Comparison of ENCODE assay signal across 13 cellular contexts in genomic region chr11:114295676-114296081, GRCh38. TPM values are rescaled to one million over a fixed set of nuclear protein-coding genes. Genes with fewer than 3 reads are reported as not detected.
DNase-seq lines count a peak whose midpoint lies in the region; ATAC-seq and TF ChIP-seq lines count a peak whose summit lies in the region.
"Had no signal": no experiment of that assay in that cellular context is flagged by ENCODE, and none has a peak within 500 bp of the region (broad histone marks: within the 10 kb centered on the region; RNA-seq: fewer than 3 reads in every experiment).

No MANE protein-coding gene starts in this region.

- no peak for DNase-seq in HFFc6
- no peak for DNase-seq in cardiac fibroblast (ENCODE audit: low read depth in 2 of 2)
- DNase-seq in right lobe of liver = no peak
- no peak for DNase-seq in stomach
- no peak for DNase-seq in anterior cingulate cortex (lab: John Stamatoyannopoulos, UW)
- DNase-seq in stimulated activated CD4-positive, alpha-beta T cell treated with anti-CD3 and anti-CD28 coated beads, Interleukin-15, amount 100 ng/mL, for 24 hours = no peak
- no peak for DNase-seq in NCI-H2196 treated with DMSO at 0.1 percent for 48 hours (lab: John Stamatoyannopoulos, UW; ENCODE audit: unreplicated experiment)
- no peak for DNase-seq in activated CD8-positive, alpha-beta T cell treated with anti-CD3 and anti-CD28 coated beads, Interleukin-2, amount 10 ng/mL, durations not matched to agents 7 days and 5 days
- DNase-seq: activated CD4-positive, CD25-positive, alpha-beta regulatory T cell; activated effector memory CD4-positive, alpha-beta T cell treated with Interleukin-2 at 50 U/mL for 16 hours; CD4-positive, alpha-beta memory T cell; NCI-H1436 treated with DMSO at 0.1 percent for 48 hours had no signal

- WGBS in right lobe of liver (ENCODE audit: insufficient coverage, low coverage, low lambda C conversion rate, missing lambda C conversion rate) = 74% methylated on average over 4 of the region's 4 CpGs
- WGBS in stomach, 5 donors = 67 to 76% (median 72%) methylated on average over 4 of the region's 4 CpGs

- H3K9me3 Mint-ChIP-seq in HFFc6 = peaks cover 32% of the 10 kb centered on the region
- peaks cover 4% of the 10 kb centered on the region for H3K9me3 Mint-ChIP-seq in activated CD8-positive, alpha-beta T cell treated with anti-CD3 and anti-CD28 coated beads, Interleukin-2, amount 10 ng/mL, durations not matched to agents 7 days and 5 days (ENCODE audit: insufficient read depth)

- TF ChIP-seq CTCF in HFFc6 (IDR thresholded peaks at IDR 0.05) (no peak), cardiac fibroblast (IDR thresholded peaks at IDR 0.05; ENCODE audit: low read depth, low read length) (no peak), right lobe of liver (IDR thresholded peaks at IDR 0.05) (no peak), stomach (IDR thresholded peaks at IDR 0.05) (no peak)

- H3K4me3 Mint-ChIP-seq in HFFc6 = peak overlapping the region; percentile 95
- no peak overlapping the region for H3K4me3 Mint-ChIP-seq in activated CD8-positive, alpha-beta T cell treated with anti-CD3 and anti-CD28 coated beads, Interleukin-2, amount 10 ng/mL, durations not matched to agents 7 days and 5 days
- H3K4me3 Mint-ChIP-seq: CD4-positive, alpha-beta memory T cell; stimulated activated naive CD8-positive, alpha-beta T cell treated with anti-CD3 and anti-CD28 coated beads, Interleukin-15, Interleukin-2, amounts not matched to agents 100 ng/mL and 50 ng/mL, for 24 hours had no signal

- H3K36me3 ChIP-seq in right lobe of liver = peaks cover 0 to 19% (median 2%) of the 10 kb centered on the region in 4 donors
- peaks cover 1 to 8% (median 6%) of the 10 kb centered on the region in 4 donors for H3K36me3 ChIP-seq in stomach

- H3K9me3 ChIP-seq in right lobe of liver (no peaks in the 10 kb centered on the region), stomach (no peaks in the 10 kb centered on the region)

- peak in 1 of 4 donors; percentile 9 for ATAC-seq in right lobe of liver
- ATAC-seq in activated CD8-positive, alpha-beta T cell treated with anti-CD3 and anti-CD28 coated beads, Interleukin-2, amount 10 ng/mL, durations not matched to agents 7 days and 5 days = no peak

- POLR2A ChIA-PET in activated CD8-positive, alpha-beta T cell treated with anti-CD3 and anti-CD28 coated beads, Interleukin-2, amount 10 ng/mL, durations not matched to agents 7 days and 5 days (lab: Charles Lee) = no interaction called here

- H3K27ac ChIP-seq in right lobe of liver (peak overlapping the region; percentile 89 to 98 (median 95)), stomach (peak overlapping the region; percentile 35 to 90 (median 88))

- TF ChIP-seq POLR2A in right lobe of liver (IDR thresholded peaks at IDR 0.05) (no peak), stomach (IDR thresholded peaks at IDR 0.05) (no peak)

- H3K27me3 ChIP-seq in right lobe of liver (no peaks in the 10 kb centered on the region), stomach (no peaks in the 10 kb centered on the region)

- H3K27ac Mint-ChIP-seq in HFFc6 = peak overlapping the region; percentile 99
- no peak overlapping the region for H3K27ac Mint-ChIP-seq in activated CD8-positive, alpha-beta T cell treated with anti-CD3 and anti-CD28 coated beads, Interleukin-2, amount 10 ng/mL, durations not matched to agents 7 days and 5 days
- H3K27ac Mint-ChIP-seq: CD4-positive, alpha-beta memory T cell; stimulated activated naive CD8-positive, alpha-beta T cell treated with anti-CD3 and anti-CD28 coated beads, Interleukin-15, Interleukin-2, amounts not matched to agents 100 ng/mL and 50 ng/mL, for 24 hours had no signal

- peaks cover 87% of the 10 kb centered on the region for H3K4me1 Mint-ChIP-seq in HFFc6 (ENCODE audit: low read depth)
- H3K4me1 Mint-ChIP-seq in activated CD8-positive, alpha-beta T cell treated with anti-CD3 and anti-CD28 coated beads, Interleukin-2, amount 10 ng/mL, durations not matched to agents 7 days and 5 days (ENCODE audit: low read depth) = no peaks in the 10 kb centered on the region
- H3K4me1 Mint-ChIP-seq: CD4-positive, alpha-beta memory T cell had no signal

- H3K4me1 ChIP-seq in right lobe of liver (peaks cover 0 to 40% (median 12%) of the 10 kb centered on the region in 4 donors), stomach (peaks cover 19 to 42% (median 38%) of the 10 kb centered on the region in 4 donors)

- H3K36me3 Mint-ChIP-seq in HFFc6 (ENCODE audit: low read depth) = peaks cover 51% of the 10 kb centered on the region
- no peaks in the 10 kb centered on the region for H3K36me3 Mint-ChIP-seq in activated CD8-positive, alpha-beta T cell treated with anti-CD3 and anti-CD28 coated beads, Interleukin-2, amount 10 ng/mL, durations not matched to agents 7 days and 5 days (ENCODE audit: low read depth)

- no peaks in the 10 kb centered on the region for H3K27me3 Mint-ChIP-seq in HFFc6 (ENCODE audit: insufficient read depth)
- H3K27me3 Mint-ChIP-seq in activated CD8-positive, alpha-beta T cell treated with anti-CD3 and anti-CD28 coated beads, Interleukin-2, amount 10 ng/mL, durations not matched to agents 7 days and 5 days (ENCODE audit: low read depth) = peaks cover 13% of the 10 kb centered on the region

- no peak for TF ChIP-seq EP300 in stomach (IDR thresholded peaks at IDR 0.05)

- H3K4me3 ChIP-seq in cardiac fibroblast (replicated peaks in 1 of 2; ENCODE audit: low read depth in 2 of 2, low read length in 2 of 2) (peak overlapping the region; percentile 69 to 70), right lobe of liver (peak overlapping the region; percentile 40 to 69 (median 66)), stomach (peak overlapping the region in 3 of 4 donors; percentile 30 to 50 (median 37))

- intact Hi-C loops in right lobe of liver (cut with DNase I) = no loop called here
- intact Hi-C loops in stomach (cut with DNase I; ENCODE audit: low total_unique reads) = no loop called here

- CTCF ChIA-PET in activated CD8-positive, alpha-beta T cell treated with anti-CD3 and anti-CD28 coated beads, Interleukin-2, amount 10 ng/mL, durations not matched to agents 7 days and 5 days (lab: Charles Lee) = no interaction called here

RNA-seq across cellular contexts. Expression of gene NNMT, which starts 0.5 kb away (rescaled TPM):
- 100 to 1,000 TPM; 191 to 264 (median 205) TPM for total RNA-seq in HFFc6 (2021; fragmentation: NEBNext Ultra II Directional; extraction: Animal tissue kit (Norgen Biotek cat#: 25700))
- total RNA-seq in right lobe of liver (1,000 to 10,000 TPM in 4 of 6 experiments, 100 to 1,000 TPM in 2; 634 to 3,368 (median 2,270) TPM), stomach (100 to 1,000 TPM in 3 of 5 donors, 10 to 100 TPM in 2; 35.1 to 442 (median 250) TPM)
- polyA plus RNA-seq in stomach = 100 to 1,000 TPM; 197 to 451 (median 373) TPM
- not detected for total RNA-seq in activated CD8-positive, alpha-beta T cell treated with anti-CD3 and anti-CD28 coated beads, Interleukin-2, amount 10 ng/mL, durations not matched to agents 7 days and 5 days
- total RNA-seq: CD4-positive, alpha-beta memory T cell had no signal
- polyA plus RNA-seq: CD4-positive, alpha-beta memory T cell had no signal

Comparison
In these comparisons a context has a peak if more than half of its experiments do, and no peak if none do; other contexts are left out.
1. RNA of gene NNMT, which starts 0.5 kb away (total RNA-seq): 634 to 3,368 TPM in right lobe of liver, 35.1 to 442 TPM in stomach and 191 to 264 TPM in HFFc6; not detected in activated CD8-positive, alpha-beta T cell treated with anti-CD3 and anti-CD28 coated beads, Interleukin-2, amount 10 ng/mL, durations not matched to agents 7 days and 5 days; every median in the first group is over 10 times any median in the second.
2. Peak in every context shown above with its lines, with median percentiles within 50 percentile points of each other: H3K4me3 ChIP-seq.